In genomic region chr5:60521379-60522298, GRCh38 we compare ENCODE assay signal across 9 cellular contexts.
DNase-seq lines count a peak whose midpoint lies in the region; ATAC-seq and TF ChIP-seq lines count a peak whose summit lies in the region.
"Had no signal": no experiment of that assay in that cellular context is flagged by ENCODE, and none has a peak within 500 bp of the region (broad histone marks: within the 10 kb centered on the region; RNA-seq: fewer than 3 reads in every experiment).

No MANE protein-coding gene starts in this region.

- H3K4me1 Mint-ChIP-seq in activated naive CD8-positive, alpha-beta T cell treated with anti-CD3 and anti-CD28 coated beads, Interleukin-2, amount 10 ng/mL, durations not matched to agents 7 days and 5 days = peaks cover 4% of the 10 kb centered on the region
- peaks cover 6% of the 10 kb centered on the region for H3K4me1 Mint-ChIP-seq in activated naive CD8-positive, alpha-beta T cell treated with anti-CD3 and anti-CD28 coated beads, Interleukin-2, amount 50 U/mL, for 24 hours
- peaks cover 1% of the 10 kb centered on the region for H3K4me1 Mint-ChIP-seq in activated T-cell treated with anti-CD3 and anti-CD28 coated beads, Interleukin-2, amount 50 U/mL, for 4 hours (ENCODE audit: low read depth)

- H3K36me3 ChIP-seq in stomach smooth muscle (ENCODE audit: control insufficient read depth in 2 of 2, insufficient read depth in 2 of 2, low read length in 2 of 2) = no peaks in the 10 kb centered on the region

- peak overlapping the region in 1 of 2 donors; percentile 18 for H3K4me3 ChIP-seq in stomach smooth muscle (ENCODE audit: low read length in 2 of 2)

- H3K4me3 Mint-ChIP-seq in activated naive CD8-positive, alpha-beta T cell treated with anti-CD3 and anti-CD28 coated beads, Interleukin-2, amount 10 ng/mL, durations not matched to agents 7 days and 5 days = peak overlapping the region; percentile 14
- H3K4me3 Mint-ChIP-seq in activated naive CD8-positive, alpha-beta T cell treated with anti-CD3 and anti-CD28 coated beads, Interleukin-2, amount 50 U/mL, for 24 hours = no peak overlapping the region
- no peak overlapping the region for H3K4me3 Mint-ChIP-seq in activated T-cell treated with anti-CD3 and anti-CD28 coated beads, Interleukin-2, amount 50 U/mL, for 4 hours
- H3K4me3 Mint-ChIP-seq: T-helper 1 cell treated with Interleukin-12 subunit alpha and Interleukin-12 subunit beta and Interleukin-4 antibody, amounts not matched to agents 30 μg/mL and 1 μg/mL, for 36 hours had no signal

- H3K27ac ChIP-seq in stomach smooth muscle (ENCODE audit: low read length) = peak overlapping the region; percentile 95

- DNase-seq in activated naive CD8-positive, alpha-beta T cell treated with anti-CD3 and anti-CD28 coated beads, Interleukin-2, amount 10 ng/mL, durations not matched to agents 7 days and 5 days = no peak
- no peak for DNase-seq in activated naive CD8-positive, alpha-beta T cell treated with anti-CD3 and anti-CD28 coated beads, Interleukin-2, amount 50 U/mL, for 24 hours
- DNase-seq in activated T-cell treated with anti-CD3 and anti-CD28 coated beads, Interleukin-2, amount 50 U/mL, for 4 hours = no peak
- no peak for DNase-seq in activated effector memory CD4-positive, alpha-beta T cell treated with Interleukin-2 at 50 U/mL for 16 hours
- no peak for DNase-seq in NCI-H345 (lab: John Stamatoyannopoulos, UW)

- H3K9me3 ChIP-seq in stomach smooth muscle (ENCODE audit: control insufficient read depth in 2 of 2, low read length in 2 of 2) = no peaks in the 10 kb centered on the region

- no peaks in the 10 kb centered on the region for H3K27me3 ChIP-seq in stomach smooth muscle (ENCODE audit: control insufficient read depth in 1 of 2, insufficient read depth in 2 of 2, low read length in 2 of 2)

- no peak for ATAC-seq in activated naive CD8-positive, alpha-beta T cell treated with anti-CD3 and anti-CD28 coated beads, Interleukin-2, amount 10 ng/mL, durations not matched to agents 7 days and 5 days (ENCODE audit: low read depth)
- ATAC-seq in activated naive CD8-positive, alpha-beta T cell treated with anti-CD3 and anti-CD28 coated beads, Interleukin-2, amount 50 U/mL, for 24 hours = no peak
- peak; percentile 52 for ATAC-seq in HG03045 (IDR thresholded peaks at IDR 0.05; ENCODE audit: unreplicated experiment)
- no peak for ATAC-seq in activated T-cell treated with anti-CD3 and anti-CD28 coated beads, Interleukin-2, amount 50 U/mL, for 4 hours

- H3K9me3 Mint-ChIP-seq in activated naive CD8-positive, alpha-beta T cell treated with anti-CD3 and anti-CD28 coated beads, Interleukin-2, amount 10 ng/mL, durations not matched to agents 7 days and 5 days = no peaks in the 10 kb centered on the region
- H3K9me3 Mint-ChIP-seq in activated naive CD8-positive, alpha-beta T cell treated with anti-CD3 and anti-CD28 coated beads, Interleukin-2, amount 50 U/mL, for 24 hours = no peaks in the 10 kb centered on the region
- no peaks in the 10 kb centered on the region for H3K9me3 Mint-ChIP-seq in activated T-cell treated with anti-CD3 and anti-CD28 coated beads, Interleukin-2, amount 50 U/mL, for 4 hours
- H3K9me3 Mint-ChIP-seq: T-helper 1 cell treated with Interleukin-12 subunit alpha and Interleukin-12 subunit beta and Interleukin-4 antibody, amounts not matched to agents 30 μg/mL and 1 μg/mL, for 36 hours had no signal

- TF ChIP-seq POLR2A in Raji (IDR thresholded peaks at IDR 0.05; ENCODE audit: insufficient read depth, low read depth, low read length) = peak; percentile 28; the same call in 1 of the 2 replicates

- H3K27me3 Mint-ChIP-seq in activated naive CD8-positive, alpha-beta T cell treated with anti-CD3 and anti-CD28 coated beads, Interleukin-2, amount 10 ng/mL, durations not matched to agents 7 days and 5 days = peaks cover 9% of the 10 kb centered on the region
- H3K27me3 Mint-ChIP-seq in activated naive CD8-positive, alpha-beta T cell treated with anti-CD3 and anti-CD28 coated beads, Interleukin-2, amount 50 U/mL, for 24 hours = no peaks in the 10 kb centered on the region
- no peaks in the 10 kb centered on the region for H3K27me3 Mint-ChIP-seq in activated T-cell treated with anti-CD3 and anti-CD28 coated beads, Interleukin-2, amount 50 U/mL, for 4 hours (ENCODE audit: low read depth)

- peak overlapping the region; percentile 22 for H3K27ac Mint-ChIP-seq in activated naive CD8-positive, alpha-beta T cell treated with anti-CD3 and anti-CD28 coated beads, Interleukin-2, amount 10 ng/mL, durations not matched to agents 7 days and 5 days
- H3K27ac Mint-ChIP-seq in activated naive CD8-positive, alpha-beta T cell treated with anti-CD3 and anti-CD28 coated beads, Interleukin-2, amount 50 U/mL, for 24 hours = no peak overlapping the region
- H3K27ac Mint-ChIP-seq: T-helper 1 cell treated with Interleukin-12 subunit alpha and Interleukin-12 subunit beta and Interleukin-4 antibody, amounts not matched to agents 30 μg/mL and 1 μg/mL, for 36 hours had no signal

- H3K36me3 Mint-ChIP-seq in activated naive CD8-positive, alpha-beta T cell treated with anti-CD3 and anti-CD28 coated beads, Interleukin-2, amount 10 ng/mL, durations not matched to agents 7 days and 5 days = no peaks in the 10 kb centered on the region
- no peaks in the 10 kb centered on the region for H3K36me3 Mint-ChIP-seq in activated naive CD8-positive, alpha-beta T cell treated with anti-CD3 and anti-CD28 coated beads, Interleukin-2, amount 50 U/mL, for 24 hours (ENCODE audit: low read depth)
- no peaks in the 10 kb centered on the region for H3K36me3 Mint-ChIP-seq in activated T-cell treated with anti-CD3 and anti-CD28 coated beads, Interleukin-2, amount 50 U/mL, for 4 hours (ENCODE audit: insufficient read depth)

- no peak overlapping the region for H3K9ac ChIP-seq in stomach smooth muscle (ENCODE audit: low read length in 2 of 2)

- peaks cover 50% of the 10 kb centered on the region for H3K4me1 ChIP-seq in stomach smooth muscle (ENCODE audit: control insufficient read depth, insufficient read depth, low read length)

- POLR2A ChIA-PET in activated naive CD8-positive, alpha-beta T cell treated with anti-CD3 and anti-CD28 coated beads, Interleukin-2, amount 10 ng/mL, durations not matched to agents 7 days and 5 days (lab: Charles Lee) = no interaction called here
